12 cellular contexts compared by ENCODE assay signal in genomic region chr4:56803473-56803872, GRCh38. TPM values are rescaled to one million over a fixed set of nuclear protein-coding genes. Genes with fewer than 3 reads are reported as not detected.
A peak's percentile ranks its signal among the peaks of the same experiment; 100 is the strongest.
DNase-seq lines count a peak whose midpoint lies in the region; ATAC-seq and TF ChIP-seq lines count a peak whose summit lies in the region.
"Had no signal": no experiment of that assay in that cellular context is flagged by ENCODE, and none has a peak within 500 bp of the region (broad histone marks: within the 10 kb centered on the region; RNA-seq: fewer than 3 reads in every experiment).

No MANE protein-coding gene starts in this region.

- no peak overlapping the region for H3K4me3 Mint-ChIP-seq in activated CD8-positive, alpha-beta memory T cell treated with anti-CD3 and anti-CD28 coated beads, Interleukin-2, amount 10 ng/mL, durations not matched to agents 7 days and 5 days
- peak overlapping the region; percentile 9 for H3K4me3 Mint-ChIP-seq in activated CD8-positive, alpha-beta T cell treated with anti-CD3 and anti-CD28 coated beads, Interleukin-2, amount 10 ng/mL, durations not matched to agents 7 days and 5 days
- H3K4me3 Mint-ChIP-seq: activated CD4-positive, alpha-beta memory T cell treated with anti-CD3 and anti-CD28 coated beads for 36 hours had no signal

- intact Hi-C loops in stomach (cut with DNase I; ENCODE audit: low total_unique reads): loop anchor here (10.0 kb wide), 1 partner anchor 229 kb away; no protein-coding TSS in a partner anchor

- peak; percentile 57 for DNase-seq in activated CD8-positive, alpha-beta memory T cell treated with anti-CD3 and anti-CD28 coated beads, Interleukin-2, amount 10 ng/mL, durations not matched to agents 7 days and 5 days
- no peak for DNase-seq in activated CD8-positive, alpha-beta memory T cell treated with anti-CD3 and anti-CD28 coated beads, Interleukin-2, amount 50 U/mL, for 4 hours
- peak; percentile 90 to 94 for DNase-seq in Kasumi-1 (lab: John Stamatoyannopoulos, UW)
- DNase-seq in activated CD8-positive, alpha-beta T cell treated with anti-CD3 and anti-CD28 coated beads, Interleukin-2, amount 10 ng/mL, durations not matched to agents 7 days and 5 days: peak; percentile 49
- no peak for DNase-seq in stimulated activated naive CD8-positive, alpha-beta T cell treated with anti-CD3 and anti-CD28 coated beads, Interleukin-15, Interleukin-2, amounts not matched to agents 100 U/mL and 50 U/mL, for 24 hours
- DNase-seq in stomach: no peak
- DNase-seq in central memory CD4-positive, alpha-beta T cell: no peak
- no peak for DNase-seq in NCI-H146 treated with DMSO at 0.1 percent for 48 hours (lab: John Stamatoyannopoulos, UW; ENCODE audit: unreplicated experiment)
- DNase-seq: activated CD4-positive, alpha-beta memory T cell treated with anti-CD3 and anti-CD28 coated beads for 36 hours; NCI-H510A treated with DMSO at 0.1 percent for 48 hours had no signal

- no peak overlapping the region for H3K4me3 ChIP-seq in stomach
- H3K4me3 ChIP-seq: cardiac muscle cell, heart right ventricle had no signal

- no peak for TF ChIP-seq EP300 in stomach (IDR thresholded peaks at IDR 0.05)

- H3K27me3 Mint-ChIP-seq in activated CD8-positive, alpha-beta memory T cell treated with anti-CD3 and anti-CD28 coated beads, Interleukin-2, amount 10 ng/mL, durations not matched to agents 7 days and 5 days: peaks cover 8% of the 10 kb centered on the region
- peaks cover 4% of the 10 kb centered on the region for H3K27me3 Mint-ChIP-seq in activated CD8-positive, alpha-beta T cell treated with anti-CD3 and anti-CD28 coated beads, Interleukin-2, amount 10 ng/mL, durations not matched to agents 7 days and 5 days (ENCODE audit: low read depth)
- H3K27me3 Mint-ChIP-seq: activated CD4-positive, alpha-beta memory T cell treated with anti-CD3 and anti-CD28 coated beads for 36 hours had no signal

- H3K27ac ChIP-seq in stomach: no peak overlapping the region
- H3K27ac ChIP-seq: cardiac muscle cell, heart right ventricle had no signal

- no peaks in the 10 kb centered on the region for H3K9me3 Mint-ChIP-seq in activated CD8-positive, alpha-beta memory T cell treated with anti-CD3 and anti-CD28 coated beads, Interleukin-2, amount 10 ng/mL, durations not matched to agents 7 days and 5 days (ENCODE audit: low read depth)
- H3K9me3 Mint-ChIP-seq in activated CD8-positive, alpha-beta T cell treated with anti-CD3 and anti-CD28 coated beads, Interleukin-2, amount 10 ng/mL, durations not matched to agents 7 days and 5 days (ENCODE audit: insufficient read depth): no peaks in the 10 kb centered on the region
- H3K9me3 Mint-ChIP-seq: activated CD4-positive, alpha-beta memory T cell treated with anti-CD3 and anti-CD28 coated beads for 36 hours had no signal

- no peaks in the 10 kb centered on the region for H3K9me3 ChIP-seq in stomach
- H3K9me3 ChIP-seq: heart right ventricle had no signal

- H3K27ac Mint-ChIP-seq in activated CD8-positive, alpha-beta memory T cell treated with anti-CD3 and anti-CD28 coated beads, Interleukin-2, amount 10 ng/mL, durations not matched to agents 7 days and 5 days: peak overlapping the region; percentile 47
- peak overlapping the region; percentile 75 for H3K27ac Mint-ChIP-seq in activated CD8-positive, alpha-beta T cell treated with anti-CD3 and anti-CD28 coated beads, Interleukin-2, amount 10 ng/mL, durations not matched to agents 7 days and 5 days
- H3K27ac Mint-ChIP-seq: activated CD4-positive, alpha-beta memory T cell treated with anti-CD3 and anti-CD28 coated beads for 36 hours had no signal

- POLR2A ChIA-PET in activated CD8-positive, alpha-beta T cell treated with anti-CD3 and anti-CD28 coated beads, Interleukin-2, amount 10 ng/mL, durations not matched to agents 7 days and 5 days (lab: Charles Lee): interaction anchor here (0.6 to 1.5 kb wide), 5 partner anchors 17 to 307 kb away, joined by 3 to 7 read pairs (median 4); partner anchors contain the start of gene NOA1

- TF ChIP-seq CTCF in stomach (IDR thresholded peaks at IDR 0.05): no peak

- CTCF ChIA-PET in activated CD8-positive, alpha-beta memory T cell treated with anti-CD3 and anti-CD28 coated beads, Interleukin-2, amount 10 ng/mL, durations not matched to agents 7 days and 5 days (lab: Charles Lee): interaction anchor here (0.6 to 4.6 kb wide), 14 partner anchors 16 to 855 kb away, joined by 3 to 34 read pairs (median 4); partner anchors contain the start of genes CEP135 and PAICS
- CTCF ChIA-PET in activated CD8-positive, alpha-beta T cell treated with anti-CD3 and anti-CD28 coated beads, Interleukin-2, amount 10 ng/mL, durations not matched to agents 7 days and 5 days (lab: Charles Lee): interaction anchor here (0.6 to 2.6 kb wide), 14 partner anchors 10 to 378 kb away, joined by 3 to 30 read pairs (median 5); no protein-coding TSS in a partner anchor

- H3K4me1 ChIP-seq in stomach: peaks cover 0 to 11% (median 5%) of the 10 kb centered on the region in 4 donors

- ATAC-seq in activated CD8-positive, alpha-beta memory T cell treated with anti-CD3 and anti-CD28 coated beads, Interleukin-2, amount 10 ng/mL, durations not matched to agents 7 days and 5 days: peak; percentile 50
- peak; percentile 45 for ATAC-seq in activated CD8-positive, alpha-beta T cell treated with anti-CD3 and anti-CD28 coated beads, Interleukin-2, amount 10 ng/mL, durations not matched to agents 7 days and 5 days
- ATAC-seq in stimulated activated naive CD8-positive, alpha-beta T cell treated with anti-CD3 and anti-CD28 coated beads, Interleukin-15, Interleukin-2, amounts not matched to agents 100 U/mL and 50 U/mL, for 24 hours: peak; percentile 30
- ATAC-seq: heart right ventricle had no signal

- no peak for TF ChIP-seq POLR2A in stomach (IDR thresholded peaks at IDR 0.05)

- no peaks in the 10 kb centered on the region for H3K27me3 ChIP-seq in stomach
- H3K27me3 ChIP-seq: cardiac muscle cell, heart right ventricle had no signal

- no peaks in the 10 kb centered on the region for H3K36me3 ChIP-seq in stomach
- H3K36me3 ChIP-seq: cardiac muscle cell, heart right ventricle had no signal

- WGBS in stomach, 5 donors: 14 to 33% (median 25%) methylated on average over 2 of the region's 2 CpGs

- no peaks in the 10 kb centered on the region for H3K36me3 Mint-ChIP-seq in activated CD8-positive, alpha-beta memory T cell treated with anti-CD3 and anti-CD28 coated beads, Interleukin-2, amount 10 ng/mL, durations not matched to agents 7 days and 5 days
- peaks cover 4% of the 10 kb centered on the region for H3K36me3 Mint-ChIP-seq in activated CD8-positive, alpha-beta T cell treated with anti-CD3 and anti-CD28 coated beads, Interleukin-2, amount 10 ng/mL, durations not matched to agents 7 days and 5 days (ENCODE audit: low read depth)
- H3K36me3 Mint-ChIP-seq: activated CD4-positive, alpha-beta memory T cell treated with anti-CD3 and anti-CD28 coated beads for 36 hours had no signal

- H3K4me1 Mint-ChIP-seq in activated CD8-positive, alpha-beta memory T cell treated with anti-CD3 and anti-CD28 coated beads, Interleukin-2, amount 10 ng/mL, durations not matched to agents 7 days and 5 days: peaks cover 45% of the 10 kb centered on the region
- peaks cover 56% of the 10 kb centered on the region for H3K4me1 Mint-ChIP-seq in activated CD8-positive, alpha-beta T cell treated with anti-CD3 and anti-CD28 coated beads, Interleukin-2, amount 10 ng/mL, durations not matched to agents 7 days and 5 days (ENCODE audit: low read depth)

RNA-seq across cellular contexts. Expression of gene SPINK2, which starts 18.0 kb away (rescaled TPM):
- 1 to 10 TPM; 1.5 to 1.9 TPM for total RNA-seq in activated CD8-positive, alpha-beta memory T cell treated with anti-CD3 and anti-CD28 coated beads, Interleukin-2, amount 10 ng/mL, durations not matched to agents 7 days and 5 days
- total RNA-seq in activated CD8-positive, alpha-beta T cell treated with anti-CD3 and anti-CD28 coated beads, Interleukin-2, amount 10 ng/mL, durations not matched to agents 7 days and 5 days: 1 to 10 TPM; 5.7 to 9.4 TPM
- 1 to 10 TPM in 1 of 5 donors, not detected in 4; 2.3 TPM for total RNA-seq in stomach
- under 1 TPM in 1 of 3 donors, not detected in 2; 0.70 TPM for polyA plus RNA-seq in stomach
- total RNA-seq: cardiac muscle cell had no signal
- polyA plus RNA-seq: cardiac muscle cell, heart right ventricle had no signal

Comparison
In these comparisons a context has a peak if more than half of its experiments do, and no peak if none do; other contexts are left out.
1. DNase-seq: peak in activated CD8-positive, alpha-beta memory T cell treated with anti-CD3 and anti-CD28 coated beads, Interleukin-2, amount 10 ng/mL, durations not matched to agents 7 days and 5 days (single experiment), Kasumi-1 (2 of 2) and activated CD8-positive, alpha-beta T cell treated with anti-CD3 and anti-CD28 coated beads, Interleukin-2, amount 10 ng/mL, durations not matched to agents 7 days and 5 days (single experiment); none in activated CD8-positive, alpha-beta memory T cell treated with anti-CD3 and anti-CD28 coated beads, Interleukin-2, amount 50 U/mL, for 4 hours (single experiment), stimulated activated naive CD8-positive, alpha-beta T cell treated with anti-CD3 and anti-CD28 coated beads, Interleukin-15, Interleukin-2, amounts not matched to agents 100 U/mL and 50 U/mL, for 24 hours (single experiment), stomach (single experiment), central memory CD4-positive, alpha-beta T cell (single experiment) and NCI-H146 treated with DMSO at 0.1 percent for 48 hours (single experiment).
2. Peak in every context shown above with its lines, with median percentiles within 50 percentile points of each other: ATAC-seq.